ENCODE assay signal across 22 cellular contexts in genomic region chr17:45361976-45362375, GRCh38.
"Had no signal": no experiment of that assay in that cellular context is flagged by ENCODE, and none has a peak within 500 bp of the region (broad histone marks: within the 10 kb centered on the region; RNA-seq: fewer than 3 reads in every experiment).

No MANE protein-coding gene starts in this region.

- H3K36me3 Mint-ChIP-seq: activated CD8-positive, alpha-beta memory T cell treated with anti-CD3 and anti-CD28 coated beads, Interleukin-2, amount 10 ng/mL, durations not matched to agents 7 days and 5 days; activated naive CD4-positive, alpha-beta T cell treated with anti-CD3 and anti-CD28 coated beads, Interleukin-2, amount 50 U/mL, for 24 hours; naive thymus-derived CD4-positive, alpha-beta T cell had no signal

- ATAC-seq: activated CD8-positive, alpha-beta memory T cell treated with anti-CD3 and anti-CD28 coated beads, Interleukin-2, amount 10 ng/mL, durations not matched to agents 7 days and 5 days; activated CD8-positive, alpha-beta T cell treated with anti-CD3 and anti-CD28 coated beads for 36 hours; activated T-cell treated with anti-CD3 and anti-CD28 coated beads, Interleukin-2, amount 50 U/mL, for 4 hours; body of pancreas; naive thymus-derived CD4-positive, alpha-beta T cell had no signal

- H3K9me3 Mint-ChIP-seq: activated naive CD4-positive, alpha-beta T cell treated with anti-CD3 and anti-CD28 coated beads, Interleukin-2, amount 50 U/mL, for 24 hours; activated T-cell treated with anti-CD3 and anti-CD28 coated beads, Interleukin-2, amount 50 U/mL, for 4 hours; neural crest cell; T-helper 2 cell treated with Interferon-gamma antibody and Interleukin-4, amounts not matched to agents 5 μg/mL and 100 μg/mL, for 36 hours had no signal

- H3K27ac Mint-ChIP-seq: activated CD4-positive, alpha-beta T cell treated with anti-CD3 and anti-CD28 coated beads, Interleukin-2, amount 10 ng/mL, durations not matched to agents 7 days and 5 days; activated CD8-positive, alpha-beta memory T cell treated with anti-CD3 and anti-CD28 coated beads, Interleukin-2, amount 10 ng/mL, durations not matched to agents 7 days and 5 days; activated CD8-positive, alpha-beta T cell treated with anti-CD3 and anti-CD28 coated beads for 36 hours; activated naive CD4-positive, alpha-beta T cell treated with anti-CD3 and anti-CD28 coated beads, Interleukin-2, amount 50 U/mL, for 24 hours; activated T-helper 2 cell treated with anti-CD3 and anti-CD28 coated beads, Interferon-gamma antibody, Interleukin-2, Interleukin-4, amounts not matched to agents 10 μg/mL and 5 μg/mL and 100 μg/mL, durations not matched to agents 14 hours and 24 hours and 36 hours; T-helper 2 cell treated with Interferon-gamma antibody and Interleukin-4, amounts not matched to agents 5 μg/mL and 100 μg/mL, for 36 hours had no signal

- H3K4me1 Mint-ChIP-seq: activated CD4-positive, alpha-beta T cell treated with anti-CD3 and anti-CD28 coated beads, Interleukin-2, amount 10 ng/mL, durations not matched to agents 7 days and 5 days; naive thymus-derived CD4-positive, alpha-beta T cell had no signal

- H3K4me1 ChIP-seq: body of pancreas, upper lobe of left lung had no signal

- H3K27ac ChIP-seq: body of pancreas, cardiac muscle cell, heart right ventricle, upper lobe of left lung, VCaP had no signal

- H3K27me3 ChIP-seq: body of pancreas, cardiac muscle cell, heart right ventricle, upper lobe of left lung had no signal

- H3K9me3 ChIP-seq: body of pancreas, heart right ventricle, upper lobe of left lung had no signal

- H3K36me3 ChIP-seq: cardiac muscle cell, heart right ventricle, upper lobe of left lung had no signal

- H3K4me3 Mint-ChIP-seq: activated CD4-positive, alpha-beta T cell treated with anti-CD3 and anti-CD28 coated beads, Interleukin-2, amount 10 ng/mL, durations not matched to agents 7 days and 5 days; activated CD8-positive, alpha-beta memory T cell treated with anti-CD3 and anti-CD28 coated beads, Interleukin-2, amount 10 ng/mL, durations not matched to agents 7 days and 5 days; activated CD8-positive, alpha-beta T cell treated with anti-CD3 and anti-CD28 coated beads for 36 hours; activated naive CD4-positive, alpha-beta T cell treated with anti-CD3 and anti-CD28 coated beads, Interleukin-2, amount 50 U/mL, for 24 hours; activated T-cell treated with anti-CD3 and anti-CD28 coated beads, Interleukin-2, amount 50 U/mL, for 4 hours; naive thymus-derived CD4-positive, alpha-beta T cell; neural crest cell; T-helper 2 cell treated with Interferon-gamma antibody and Interleukin-4, amounts not matched to agents 5 μg/mL and 100 μg/mL, for 36 hours had no signal

- DNase-seq: activated CD4-positive, alpha-beta T cell treated with anti-CD3 and anti-CD28 coated beads, Interleukin-2, amount 10 ng/mL, durations not matched to agents 7 days and 5 days; activated CD4-positive, CD25-positive, alpha-beta regulatory T cell treated with anti-CD3 and anti-CD28 coated beads, Interleukin-2, amount 50 U/mL, for 72 hours; activated CD8-positive, alpha-beta memory T cell treated with anti-CD3 and anti-CD28 coated beads, Interleukin-2, amount 10 ng/mL, durations not matched to agents 7 days and 5 days; activated CD8-positive, alpha-beta T cell treated with anti-CD3 and anti-CD28 coated beads for 36 hours; activated T-cell treated with anti-CD3 and anti-CD28 coated beads, Interleukin-2, amount 50 U/mL, for 4 hours; anterior cingulate cortex; body of pancreas; heart right ventricle; kidney; naive thymus-derived CD4-positive, alpha-beta T cell; occipital lobe; stimulated activated CD4-positive, alpha-beta T cell treated with anti-CD3 and anti-CD28 coated beads, Interleukin-4, amount 100 ng/mL, for 1 hour; stimulated activated naive CD4-positive, alpha-beta T cell treated with Interleukin-2 at 50 U/mL for 16 hours; SW 1271; upper lobe of left lung had no signal

- H3K4me3 ChIP-seq: body of pancreas, cardiac muscle cell, heart right ventricle, lung, upper lobe of left lung had no signal
